10 cellular contexts compared by ENCODE assay signal in genomic region chr3:107543666-107544065, GRCh38. TPM values are rescaled to one million over a fixed set of nuclear protein-coding genes. Genes with fewer than 3 reads are reported as not detected.
DNase-seq lines count a peak whose midpoint lies in the region; ATAC-seq and TF ChIP-seq lines count a peak whose summit lies in the region.
"Had no signal": no experiment of that assay in that cellular context is flagged by ENCODE, and none has a peak within 500 bp of the region (broad histone marks: within the 10 kb centered on the region; RNA-seq: fewer than 3 reads in every experiment).

No MANE protein-coding gene starts in this region.

- TF ChIP-seq CTCF in endothelial cell (IDR thresholded peaks at IDR 0.05; ENCODE audit: unreplicated experiment): peak; percentile 33

- H3K27ac Mint-ChIP-seq in endothelial cell (ENCODE audit: unreplicated experiment): no peak overlapping the region
- H3K27ac Mint-ChIP-seq in stimulated activated effector memory CD8-positive, alpha-beta T cell treated with anti-CD3 and anti-CD28 coated beads, Interleukin-12 subunit alpha, Interleukin-12 subunit beta, amount 100 ng/mL, for 72 hours: no peak overlapping the region

- H3K4me1 Mint-ChIP-seq in endothelial cell (ENCODE audit: unreplicated experiment): no peaks in the 10 kb centered on the region
- peaks cover 21% of the 10 kb centered on the region for H3K4me1 Mint-ChIP-seq in stimulated activated effector memory CD8-positive, alpha-beta T cell treated with anti-CD3 and anti-CD28 coated beads, Interleukin-12 subunit alpha, Interleukin-12 subunit beta, amount 100 ng/mL, for 72 hours

- peak; percentile 43 for DNase-seq in NCI-H82 (lab: John Stamatoyannopoulos, UW)
- no peak for DNase-seq in NCI-H82 treated with DMSO at 0.1 percent for 48 hours (lab: John Stamatoyannopoulos, UW; ENCODE audit: unreplicated experiment)
- DNase-seq in NCI-H69 (lab: John Stamatoyannopoulos, UW): peak; percentile 22
- DNase-seq in endothelial cell (ENCODE audit: low spot score): no peak
- DNase-seq in renal cortical epithelial cell (ENCODE audit: low read depth): peak; percentile 37
- no peak for DNase-seq in stimulated activated effector memory CD8-positive, alpha-beta T cell treated with anti-CD3 and anti-CD28 coated beads, Interleukin-12 subunit alpha, Interleukin-12 subunit beta, amount 100 ng/mL, for 72 hours (ENCODE audit: low spot score in 2 of 2)
- DNase-seq in activated gamma-delta T cell treated with Interleukin-2 at 50 U/mL for 16 hours: no peak
- no peak for DNase-seq in NCI-H2107 (lab: John Stamatoyannopoulos, UW)
- DNase-seq: activated CD4-positive, CD25-positive, alpha-beta regulatory T cell treated with anti-CD3 and anti-CD28 coated beads, Interleukin-2, amount 50 U/mL, for 72 hours; stimulated activated naive CD8-positive, alpha-beta T cell treated with anti-CD3 and anti-CD28 coated beads, Interleukin-15, Interleukin-2, amounts not matched to agents 100 U/mL and 50 U/mL, for 24 hours had no signal

- H3K36me3 Mint-ChIP-seq in endothelial cell (ENCODE audit: low read depth, unreplicated experiment): peaks cover 3% of the 10 kb centered on the region
- H3K36me3 Mint-ChIP-seq in stimulated activated effector memory CD8-positive, alpha-beta T cell treated with anti-CD3 and anti-CD28 coated beads, Interleukin-12 subunit alpha, Interleukin-12 subunit beta, amount 100 ng/mL, for 72 hours: peaks cover 5% of the 10 kb centered on the region

- H3K9me3 Mint-ChIP-seq in endothelial cell (ENCODE audit: unreplicated experiment): no peaks in the 10 kb centered on the region
- peaks cover 2% of the 10 kb centered on the region for H3K9me3 Mint-ChIP-seq in stimulated activated effector memory CD8-positive, alpha-beta T cell treated with anti-CD3 and anti-CD28 coated beads, Interleukin-12 subunit alpha, Interleukin-12 subunit beta, amount 100 ng/mL, for 72 hours

- H3K4me3 Mint-ChIP-seq in endothelial cell (ENCODE audit: unreplicated experiment): no peak overlapping the region
- H3K4me3 Mint-ChIP-seq in stimulated activated effector memory CD8-positive, alpha-beta T cell treated with anti-CD3 and anti-CD28 coated beads, Interleukin-12 subunit alpha, Interleukin-12 subunit beta, amount 100 ng/mL, for 72 hours: no peak overlapping the region

- no peaks in the 10 kb centered on the region for H3K27me3 Mint-ChIP-seq in endothelial cell (ENCODE audit: unreplicated experiment)

- ATAC-seq in stimulated activated effector memory CD8-positive, alpha-beta T cell treated with anti-CD3 and anti-CD28 coated beads, Interleukin-12 subunit alpha, Interleukin-12 subunit beta, amount 100 ng/mL, for 72 hours: no peak
- ATAC-seq: stimulated activated naive CD8-positive, alpha-beta T cell treated with anti-CD3 and anti-CD28 coated beads, Interleukin-15, Interleukin-2, amounts not matched to agents 100 U/mL and 50 U/mL, for 24 hours had no signal

RNA-seq across cellular contexts. Expression of gene BBX, which starts 20.9 kb away (rescaled TPM):
- 54.3 TPM for total RNA-seq in endothelial cell (ENCODE audit: unreplicated experiment)
- 65.8 and 141 TPM in 2 replicates for total RNA-seq in renal cortical epithelial cell

Comparison
In these comparisons a context has a peak if more than half of its experiments do, and no peak if none do; other contexts are left out.
1. DNase-seq: peak in NCI-H82 (single experiment), NCI-H69 (single experiment) and renal cortical epithelial cell (single experiment); none in NCI-H82 treated with DMSO at 0.1 percent for 48 hours (single experiment), endothelial cell (single experiment), stimulated activated effector memory CD8-positive, alpha-beta T cell treated with anti-CD3 and anti-CD28 coated beads, Interleukin-12 subunit alpha, Interleukin-12 subunit beta, amount 100 ng/mL, for 72 hours (0 of 2), activated gamma-delta T cell treated with Interleukin-2 at 50 U/mL for 16 hours (single experiment) and NCI-H2107 (single experiment).